In genomic region chr4:136150046-136150445, GRCh38 we compare ENCODE assay signal across 1 cellular context.
TF ChIP-seq lines count a peak whose summit lies in the region.

No MANE protein-coding gene starts in this region.

TF ChIP-seq in H1, 55 proteins besides CTCF, POLR2A, EP300 and RAD21 (continued from another document):
- TF ChIP-seq, protein P1, sequence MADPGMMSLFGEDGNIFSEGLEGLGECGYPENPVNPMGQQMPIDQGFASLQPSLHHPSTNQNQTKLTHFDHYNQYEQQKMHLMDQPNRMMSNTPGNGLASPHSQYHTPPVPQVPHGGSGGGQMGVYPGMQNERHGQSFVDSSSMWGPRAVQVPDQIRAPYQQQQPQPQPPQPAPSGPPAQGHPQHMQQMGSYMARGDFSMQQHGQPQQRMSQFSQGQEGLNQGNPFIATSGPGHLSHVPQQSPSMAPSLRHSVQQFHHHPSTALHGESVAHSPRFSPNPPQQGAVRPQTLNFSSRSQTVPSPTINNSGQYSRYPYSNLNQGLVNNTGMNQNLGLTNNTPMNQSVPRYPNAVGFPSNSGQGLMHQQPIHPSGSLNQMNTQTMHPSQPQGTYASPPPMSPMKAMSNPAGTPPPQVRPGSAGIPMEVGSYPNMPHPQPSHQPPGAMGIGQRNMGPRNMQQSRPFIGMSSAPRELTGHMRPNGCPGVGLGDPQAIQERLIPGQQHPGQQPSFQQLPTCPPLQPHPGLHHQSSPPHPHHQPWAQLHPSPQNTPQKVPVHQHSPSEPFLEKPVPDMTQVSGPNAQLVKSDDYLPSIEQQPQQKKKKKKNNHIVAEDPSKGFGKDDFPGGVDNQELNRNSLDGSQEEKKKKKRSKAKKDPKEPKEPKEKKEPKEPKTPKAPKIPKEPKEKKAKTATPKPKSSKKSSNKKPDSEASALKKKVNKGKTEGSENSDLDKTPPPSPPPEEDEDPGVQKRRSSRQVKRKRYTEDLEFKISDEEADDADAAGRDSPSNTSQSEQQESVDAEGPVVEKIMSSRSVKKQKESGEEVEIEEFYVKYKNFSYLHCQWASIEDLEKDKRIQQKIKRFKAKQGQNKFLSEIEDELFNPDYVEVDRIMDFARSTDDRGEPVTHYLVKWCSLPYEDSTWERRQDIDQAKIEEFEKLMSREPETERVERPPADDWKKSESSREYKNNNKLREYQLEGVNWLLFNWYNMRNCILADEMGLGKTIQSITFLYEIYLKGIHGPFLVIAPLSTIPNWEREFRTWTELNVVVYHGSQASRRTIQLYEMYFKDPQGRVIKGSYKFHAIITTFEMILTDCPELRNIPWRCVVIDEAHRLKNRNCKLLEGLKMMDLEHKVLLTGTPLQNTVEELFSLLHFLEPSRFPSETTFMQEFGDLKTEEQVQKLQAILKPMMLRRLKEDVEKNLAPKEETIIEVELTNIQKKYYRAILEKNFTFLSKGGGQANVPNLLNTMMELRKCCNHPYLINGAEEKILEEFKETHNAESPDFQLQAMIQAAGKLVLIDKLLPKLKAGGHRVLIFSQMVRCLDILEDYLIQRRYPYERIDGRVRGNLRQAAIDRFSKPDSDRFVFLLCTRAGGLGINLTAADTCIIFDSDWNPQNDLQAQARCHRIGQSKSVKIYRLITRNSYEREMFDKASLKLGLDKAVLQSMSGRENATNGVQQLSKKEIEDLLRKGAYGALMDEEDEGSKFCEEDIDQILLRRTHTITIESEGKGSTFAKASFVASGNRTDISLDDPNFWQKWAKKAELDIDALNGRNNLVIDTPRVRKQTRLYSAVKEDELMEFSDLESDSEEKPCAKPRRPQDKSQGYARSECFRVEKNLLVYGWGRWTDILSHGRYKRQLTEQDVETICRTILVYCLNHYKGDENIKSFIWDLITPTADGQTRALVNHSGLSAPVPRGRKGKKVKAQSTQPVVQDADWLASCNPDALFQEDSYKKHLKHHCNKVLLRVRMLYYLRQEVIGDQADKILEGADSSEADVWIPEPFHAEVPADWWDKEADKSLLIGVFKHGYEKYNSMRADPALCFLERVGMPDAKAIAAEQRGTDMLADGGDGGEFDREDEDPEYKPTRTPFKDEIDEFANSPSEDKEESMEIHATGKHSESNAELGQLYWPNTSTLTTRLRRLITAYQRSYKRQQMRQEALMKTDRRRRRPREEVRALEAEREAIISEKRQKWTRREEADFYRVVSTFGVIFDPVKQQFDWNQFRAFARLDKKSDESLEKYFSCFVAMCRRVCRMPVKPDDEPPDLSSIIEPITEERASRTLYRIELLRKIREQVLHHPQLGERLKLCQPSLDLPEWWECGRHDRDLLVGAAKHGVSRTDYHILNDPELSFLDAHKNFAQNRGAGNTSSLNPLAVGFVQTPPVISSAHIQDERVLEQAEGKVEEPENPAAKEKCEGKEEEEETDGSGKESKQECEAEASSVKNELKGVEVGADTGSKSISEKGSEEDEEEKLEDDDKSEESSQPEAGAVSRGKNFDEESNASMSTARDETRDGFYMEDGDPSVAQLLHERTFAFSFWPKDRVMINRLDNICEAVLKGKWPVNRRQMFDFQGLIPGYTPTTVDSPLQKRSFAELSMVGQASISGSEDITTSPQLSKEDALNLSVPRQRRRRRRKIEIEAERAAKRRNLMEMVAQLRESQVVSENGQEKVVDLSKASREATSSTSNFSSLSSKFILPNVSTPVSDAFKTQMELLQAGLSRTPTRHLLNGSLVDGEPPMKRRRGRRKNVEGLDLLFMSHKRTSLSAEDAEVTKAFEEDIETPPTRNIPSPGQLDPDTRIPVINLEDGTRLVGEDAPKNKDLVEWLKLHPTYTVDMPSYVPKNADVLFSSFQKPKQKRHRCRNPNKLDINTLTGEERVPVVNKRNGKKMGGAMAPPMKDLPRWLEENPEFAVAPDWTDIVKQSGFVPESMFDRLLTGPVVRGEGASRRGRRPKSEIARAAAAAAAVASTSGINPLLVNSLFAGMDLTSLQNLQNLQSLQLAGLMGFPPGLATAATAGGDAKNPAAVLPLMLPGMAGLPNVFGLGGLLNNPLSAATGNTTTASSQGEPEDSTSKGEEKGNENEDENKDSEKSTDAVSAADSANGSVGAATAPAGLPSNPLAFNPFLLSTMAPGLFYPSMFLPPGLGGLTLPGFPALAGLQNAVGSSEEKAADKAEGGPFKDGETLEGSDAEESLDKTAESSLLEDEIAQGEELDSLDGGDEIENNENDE (IDR thresholded peaks at IDR 0.05; ENCODE audit: insufficient replicate concordance, low read length) = no peak
- TF ChIP-seq ZNF274 (IDR thresholded peaks at IDR 0.05; ENCODE audit: borderline replicate concordance, extremely low read depth, low read length) (no peak), KDM4A (IDR thresholded peaks at IDR 0.05; ENCODE audit: low read depth, low read length, severe bottlenecking) (no peak), KDM1A (IDR thresholded peaks at IDR 0.05; ENCODE audit: borderline replicate concordance, low read length) (no peak), PHF8 (conservative IDR thresholded peaks at IDR 0.05; ENCODE audit: low read depth, low read length) (no peak)
TF ChIP-seq in H1: peak in this region for 0.
